ENCODE assay signal across 11 cellular contexts in genomic region chr4:3461515-3462291, GRCh38. TPM values are rescaled to one million over a fixed set of nuclear protein-coding genes. Genes with fewer than 3 reads are reported as not detected.
DNase-seq lines count a peak whose midpoint lies in the region; ATAC-seq, FAIRE-seq and TF ChIP-seq lines count a peak whose summit lies in the region.
"Had no signal": no experiment of that assay in that cellular context is flagged by ENCODE, and none has a peak within 500 bp of the region (broad histone marks: within the 10 kb centered on the region; RNA-seq: fewer than 3 reads in every experiment).

No MANE protein-coding gene starts in this region.

- H3K4me3 ChIP-seq in bronchial epithelial cell (ENCODE audit: low read depth, low read length) (no peak overlapping the region), lung (no peak overlapping the region)
- H3K4me3 ChIP-seq: skin epidermis had no signal

- peaks cover 0 to 1% (median 0%) of the 10 kb centered on the region in 6 donors for H3K9me3 Mint-ChIP-seq in immature natural killer cell
- H3K9me3 Mint-ChIP-seq in activated naive CD4-positive, alpha-beta T cell treated with anti-CD3 and anti-CD28 coated beads, Interleukin-2, amount 10 ng/mL, durations not matched to agents 7 days and 5 days = no peaks in the 10 kb centered on the region

- H3K27me3 ChIP-seq in bronchial epithelial cell (ENCODE audit: control insufficient read depth, insufficient read depth, low read length) (peaks cover 38% of the 10 kb centered on the region), lung (ENCODE audit: control insufficient read depth, insufficient read depth) (no peaks in the 10 kb centered on the region)

- no peaks in the 10 kb centered on the region for H3K36me3 Mint-ChIP-seq in immature natural killer cell
- no peaks in the 10 kb centered on the region for H3K36me3 Mint-ChIP-seq in activated naive CD4-positive, alpha-beta T cell treated with anti-CD3 and anti-CD28 coated beads, Interleukin-2, amount 10 ng/mL, durations not matched to agents 7 days and 5 days

- H3K4me1 Mint-ChIP-seq in immature natural killer cell = no peaks in the 10 kb centered on the region
- H3K4me1 Mint-ChIP-seq in activated naive CD4-positive, alpha-beta T cell treated with anti-CD3 and anti-CD28 coated beads, Interleukin-2, amount 10 ng/mL, durations not matched to agents 7 days and 5 days = no peaks in the 10 kb centered on the region

- H3K36me3 ChIP-seq in bronchial epithelial cell (ENCODE audit: control insufficient read depth, insufficient read depth, low read length) (no peaks in the 10 kb centered on the region), lung (ENCODE audit: control insufficient read depth in 2 of 2, insufficient read depth in 2 of 2, low read length in 2 of 2) (no peaks in the 10 kb centered on the region)

- no peak overlapping the region for H3K4me3 Mint-ChIP-seq in immature natural killer cell
- H3K4me3 Mint-ChIP-seq in activated naive CD4-positive, alpha-beta T cell treated with anti-CD3 and anti-CD28 coated beads, Interleukin-2, amount 10 ng/mL, durations not matched to agents 7 days and 5 days = no peak overlapping the region

- peaks cover 0 to 5% of the 10 kb centered on the region in 2 donors for H3K9me3 ChIP-seq in lung (ENCODE audit: control insufficient read depth in 2 of 2, insufficient read depth in 1 of 2, low read length in 1 of 2)

- no peak overlapping the region for H3K27ac Mint-ChIP-seq in immature natural killer cell
- no peak overlapping the region for H3K27ac Mint-ChIP-seq in activated naive CD4-positive, alpha-beta T cell treated with anti-CD3 and anti-CD28 coated beads, Interleukin-2, amount 10 ng/mL, durations not matched to agents 7 days and 5 days

- DNase-seq in A172 (ENCODE audit: low spot score) (peak; percentile 83), M059J (ENCODE audit: low read depth) (peak; percentile 78), bronchial epithelial cell (ENCODE audit: low read depth) (peak; percentile 57), lung (ENCODE audit: low spot score) (peak; percentile 68), immature natural killer cell (no peak)
- no peak for DNase-seq in activated naive CD4-positive, alpha-beta T cell treated with anti-CD3 and anti-CD28 coated beads, Interleukin-2, amount 10 ng/mL, durations not matched to agents 7 days and 5 days
- DNase-seq: head of caudate nucleus, T-helper 9 cell had no signal

- peaks cover 0 to 14% of the 10 kb centered on the region in 2 donors for H3K4me1 ChIP-seq in lung (ENCODE audit: control insufficient read depth in 2 of 2, insufficient read depth in 2 of 2, low read length in 2 of 2)

- peak overlapping the region; percentile 58 for H3K27ac ChIP-seq in lung (ENCODE audit: low read depth in 1 of 2, low read length in 1 of 2)
- H3K27ac ChIP-seq: skin epidermis had no signal

- TF ChIP-seq CTCF in bronchial epithelial cell (IDR thresholded peaks at IDR 0.05; ENCODE audit: insufficient read depth, low read length, severe bottlenecking) (no peak), lung (IDR thresholded peaks at IDR 0.05; ENCODE audit: control extremely low read depth, extremely low read depth) (no peak)

- no peak for FAIRE-seq in bronchial epithelial cell (lab: Jason Lieb, UNC)

- ATAC-seq in lung (ENCODE audit: insufficient read depth, low FRiP score) = peak; percentile 63
- ATAC-seq in HG02840 (IDR thresholded peaks at IDR 0.05; ENCODE audit: low FRiP score, unreplicated experiment) = no peak
- no peak for ATAC-seq in GM18502 (IDR thresholded peaks at IDR 0.05; ENCODE audit: poor library complexity, unreplicated experiment)

- 73 to 76% methylated on average over 25 of the region's 25 CpGs for WGBS in lung, 2 donors

- CTCF ChIA-PET in activated naive CD4-positive, alpha-beta T cell treated with anti-CD3 and anti-CD28 coated beads, Interleukin-2, amount 10 ng/mL, durations not matched to agents 7 days and 5 days (lab: Charles Lee) = interaction anchor here (1.2 kb wide), 1 partner anchor 18 kb away, joined by 5 read pairs; no protein-coding TSS in a partner anchor

- peaks cover 6 to 11% (median 9%) of the 10 kb centered on the region in 3 donors for H3K27me3 Mint-ChIP-seq in immature natural killer cell (ENCODE audit: low read depth in 3 of 3)
- peaks cover 57% of the 10 kb centered on the region for H3K27me3 Mint-ChIP-seq in activated naive CD4-positive, alpha-beta T cell treated with anti-CD3 and anti-CD28 coated beads, Interleukin-2, amount 10 ng/mL, durations not matched to agents 7 days and 5 days

RNA-seq across cellular contexts. Expression of gene DOK7, which starts 1.4 kb away (rescaled TPM):
- 17.9 and 21.4 TPM in 2 replicates for total RNA-seq in A172 (2014; rRNA removed; shearing (Covaris generic))
- total RNA-seq in M059J (2014; rRNA removed; shearing (Covaris generic)) = 0.22 and 3.1 TPM in 2 replicates
- total RNA-seq in bronchial epithelial cell (1.0 and 4.2 TPM in 2 replicates), lung (1 to 10 TPM in 1 of 2 donors, under 1 TPM in 1; 0.63 to 2.7 TPM)
- polyA plus RNA-seq in lung (1 to 10 TPM in 1 of 2 donors, under 1 TPM in 1; 0.53 to 2.3 TPM), immature natural killer cell (1 to 10 TPM in 2 of 3 donors, not detected in 1; 4.2 to 4.8 TPM)

RNA-seq across cellular contexts. Expression of gene HGFAC, which starts 19.9 kb away (rescaled TPM):
- 0.36 TPM in 1 of 2 replicates, not detected in the other for total RNA-seq in A172 (2014; rRNA removed; shearing (Covaris generic))
- not detected in 2 replicates for total RNA-seq in M059J (2014; rRNA removed; shearing (Covaris generic))
- total RNA-seq in bronchial epithelial cell (not detected in 2 replicates), lung (under 1 TPM; 0.28 to 0.46 TPM)
- polyA plus RNA-seq in lung (1 to 10 TPM in 1 of 2 donors, under 1 TPM in 1; 0.24 to 2.6 TPM), immature natural killer cell (not detected)

Comparison
In these comparisons a context has a peak if more than half of its experiments do, and no peak if none do; other contexts are left out.
1. DNase-seq: peak in A172 (single experiment), M059J (single experiment), bronchial epithelial cell (single experiment) and lung (single experiment); none in immature natural killer cell (0 of 3) and activated naive CD4-positive, alpha-beta T cell treated with anti-CD3 and anti-CD28 coated beads, Interleukin-2, amount 10 ng/mL, durations not matched to agents 7 days and 5 days (single experiment).